Comparison of ENCODE assay signal across 8 cellular contexts in the genomic region with DNA sequence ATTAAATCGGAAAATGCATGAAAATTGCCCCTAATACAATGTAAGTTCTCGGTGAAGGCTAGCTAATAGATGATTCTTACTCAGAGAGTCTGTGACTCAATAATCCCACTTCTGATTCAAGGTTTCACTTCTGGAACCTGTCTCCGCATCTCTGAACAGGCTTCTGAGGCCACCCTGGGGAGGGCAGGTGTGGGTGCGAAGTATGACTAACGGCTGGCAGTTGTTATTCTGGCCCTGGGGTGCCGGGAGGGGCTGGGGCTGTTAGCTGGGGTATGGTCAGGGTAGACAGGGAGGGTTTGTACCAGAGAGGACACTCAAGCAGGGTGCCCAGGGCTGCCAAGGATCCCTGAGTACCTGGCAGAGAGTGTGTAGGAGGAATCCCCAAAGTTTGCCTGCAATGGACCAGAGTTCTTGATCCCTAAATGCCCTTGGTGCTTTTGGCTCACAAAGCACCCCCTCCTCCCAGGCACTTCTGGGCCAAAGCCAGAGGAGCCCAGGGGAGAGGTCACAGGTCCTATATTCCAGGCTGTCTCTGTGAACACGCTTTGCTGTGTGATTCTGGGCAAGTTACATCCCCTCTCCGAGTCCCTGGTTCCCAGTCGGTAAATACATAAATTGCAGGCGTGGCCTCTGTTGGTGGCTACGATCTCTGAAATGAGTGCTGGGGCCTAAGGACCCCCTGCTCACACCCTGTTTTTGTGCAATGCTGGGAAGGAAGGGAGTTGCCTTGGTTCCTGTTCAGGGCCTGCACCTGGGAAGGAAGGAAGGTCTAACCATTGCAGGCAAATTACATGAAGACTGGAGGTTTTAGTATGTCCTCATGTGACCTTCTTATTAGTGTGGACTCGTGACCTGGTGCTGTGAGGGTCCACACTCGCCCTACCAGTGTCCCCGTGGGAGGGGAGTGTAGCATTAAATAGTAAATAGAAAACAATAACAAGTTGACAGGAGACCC. TPM values are rescaled to one million over a fixed set of nuclear protein-coding genes. Genes with fewer than 3 reads are reported as not detected.
DNase-seq lines count a peak whose midpoint lies in the region; ATAC-seq and TF ChIP-seq lines count a peak whose summit lies in the region.

No MANE protein-coding gene starts in this region.

- no peak overlapping the region for H2AFZ ChIP-seq in PC-9

- peak overlapping the region; percentile 86 for H3K4me3 Mint-ChIP-seq in activated naive CD4-positive, alpha-beta T cell treated with anti-CD3 and anti-CD28 coated beads, Interleukin-2, amount 50 U/mL, for 24 hours

- H3K9me3 Mint-ChIP-seq in activated naive CD4-positive, alpha-beta T cell treated with anti-CD3 and anti-CD28 coated beads, Interleukin-2, amount 50 U/mL, for 24 hours = no peaks in the 10 kb centered on the region

- CTCF ChIA-PET in RWPE1 (lab: Yijun Ruan, JAX) (interaction anchor here (0.9 to 1.1 kb wide), 2 partner anchors 14 to 181 kb away, joined by 3 to 4 read pairs; no protein-coding TSS in a partner anchor), PC-9 (lab: Charles Lee) (no interaction called here)

- no TSS peak for BruUV-seq in PC-9 (replicated peaks; lab: Mats Ljungman, UMichigan)

- H3K79me2 ChIP-seq in PC-9 (ENCODE audit: low read depth) = no peaks in the 10 kb centered on the region

- peaks cover 72% of the 10 kb centered on the region for H3K4me1 Mint-ChIP-seq in activated naive CD4-positive, alpha-beta T cell treated with anti-CD3 and anti-CD28 coated beads, Interleukin-2, amount 50 U/mL, for 24 hours

- no peaks in the 10 kb centered on the region for H3K27me3 Mint-ChIP-seq in activated naive CD4-positive, alpha-beta T cell treated with anti-CD3 and anti-CD28 coated beads, Interleukin-2, amount 50 U/mL, for 24 hours

- peak overlapping the region; percentile 50 for H3K27ac ChIP-seq in RWPE1
- H3K27ac ChIP-seq in PC-9 = no peak overlapping the region

- H3K27ac Mint-ChIP-seq in activated naive CD4-positive, alpha-beta T cell treated with anti-CD3 and anti-CD28 coated beads, Interleukin-2, amount 50 U/mL, for 24 hours = peak overlapping the region; percentile 100

- DNase-seq in GM13976 (ENCODE audit: low spot score) (peak; percentile 86), RWPE1 (ENCODE audit: low spot score) (peak; percentile 79), EL (no peak), AG08395 (ENCODE audit: low spot score) (no peak), PC-9 (no peak)
- peak; percentile 68 to 73 for DNase-seq in stimulated activated CD4-positive, alpha-beta T cell treated with anti-CD3 and anti-CD28 coated beads, Interleukin-2, amount 100 ng/mL, for 48 hours

- intact Hi-C loops in PC-9 (cut with micrococcal nuclease; ENCODE audit: unreplicated experiment) = no loop called here

- no peak overlapping the region for H3K4me2 ChIP-seq in PC-9

- no peaks in the 10 kb centered on the region for H3K4me1 ChIP-seq in PC-9 (replicated peaks; ENCODE audit: insufficient read depth)

- peak; percentile 12 for TF ChIP-seq CTCF in GM13976 (IDR thresholded peaks at IDR 0.05; ENCODE audit: borderline replicate concordance, control extremely low read depth, extremely low read depth, insufficient read depth, missing control alignments)
- no peak for TF ChIP-seq CTCF in RWPE1 (conservative IDR thresholded peaks at IDR 0.05; ENCODE audit: low read depth)
- TF ChIP-seq CTCF in PC-9 (conservative IDR thresholded peaks at IDR 0.05) = no peak

- H3K36me3 Mint-ChIP-seq in activated naive CD4-positive, alpha-beta T cell treated with anti-CD3 and anti-CD28 coated beads, Interleukin-2, amount 50 U/mL, for 24 hours = peaks cover 18% of the 10 kb centered on the region

- in situ Hi-C loops in GM13976 (cut with MboI; ENCODE audit: low sequenced_read_pairs, unreplicated experiment) = loop anchor here (10.0 kb wide), 2 partner anchors 78 to 178 kb away; partner anchors contain the start of genes CETP and SLC12A3

- no peaks in the 10 kb centered on the region for H3F3A ChIP-seq in PC-9 (ENCODE audit: insufficient read depth, low read depth)

- no peak overlapping the region for H3K4me3 ChIP-seq in PC-9

- peak; percentile 77 for ATAC-seq in HG02798 (IDR thresholded peaks at IDR 0.05; ENCODE audit: poor library complexity, unreplicated experiment)

- H3K9me3 ChIP-seq in PC-9 (ENCODE audit: insufficient read depth, low read depth) = no peaks in the 10 kb centered on the region

- H3K27me3 ChIP-seq in PC-9 (ENCODE audit: insufficient read depth, low read depth) = no peaks in the 10 kb centered on the region

- POLR2A ChIA-PET in RWPE1 (lab: Yijun Ruan, JAX; ENCODE audit: low non-redundant PET) (interaction anchor here (0.5 kb wide), 1 partner anchor 98 kb away, joined by 3 read pairs; no protein-coding TSS in a partner anchor), PC-9 (lab: Charles Lee; ENCODE audit: unreplicated experiment) (no interaction called here)

- H4K20me1 ChIP-seq in PC-9 (ENCODE audit: insufficient read depth) = no peaks in the 10 kb centered on the region

- H3K9me2 ChIP-seq in PC-9 (ENCODE audit: insufficient read depth) = no peaks in the 10 kb centered on the region

- H3K36me3 ChIP-seq in PC-9 (ENCODE audit: low read depth) = no peaks in the 10 kb centered on the region

RNA-seq across cellular contexts. Expression of gene CPNE2, which starts 49.9 kb away (rescaled TPM):
- total RNA-seq in PC-9 (2021) = 34.7 and 35.2 TPM in 2 replicates

RNA-seq across cellular contexts. Expression of gene NLRC5, which starts 53.1 kb away (rescaled TPM):
- total RNA-seq in PC-9 (2021) = 21.9 and 29.7 TPM in 2 replicates

Comparison
In these comparisons a context has a peak if more than half of its experiments do, and no peak if none do; other contexts are left out.
1. DNase-seq: peak in GM13976 (single experiment), RWPE1 (single experiment) and stimulated activated CD4-positive, alpha-beta T cell treated with anti-CD3 and anti-CD28 coated beads, Interleukin-2, amount 100 ng/mL, for 48 hours (2 of 2); none in EL (single experiment), AG08395 (single experiment) and PC-9 (0 of 2).